1 cellular context compared by ENCODE assay signal in the genomic region with DNA sequence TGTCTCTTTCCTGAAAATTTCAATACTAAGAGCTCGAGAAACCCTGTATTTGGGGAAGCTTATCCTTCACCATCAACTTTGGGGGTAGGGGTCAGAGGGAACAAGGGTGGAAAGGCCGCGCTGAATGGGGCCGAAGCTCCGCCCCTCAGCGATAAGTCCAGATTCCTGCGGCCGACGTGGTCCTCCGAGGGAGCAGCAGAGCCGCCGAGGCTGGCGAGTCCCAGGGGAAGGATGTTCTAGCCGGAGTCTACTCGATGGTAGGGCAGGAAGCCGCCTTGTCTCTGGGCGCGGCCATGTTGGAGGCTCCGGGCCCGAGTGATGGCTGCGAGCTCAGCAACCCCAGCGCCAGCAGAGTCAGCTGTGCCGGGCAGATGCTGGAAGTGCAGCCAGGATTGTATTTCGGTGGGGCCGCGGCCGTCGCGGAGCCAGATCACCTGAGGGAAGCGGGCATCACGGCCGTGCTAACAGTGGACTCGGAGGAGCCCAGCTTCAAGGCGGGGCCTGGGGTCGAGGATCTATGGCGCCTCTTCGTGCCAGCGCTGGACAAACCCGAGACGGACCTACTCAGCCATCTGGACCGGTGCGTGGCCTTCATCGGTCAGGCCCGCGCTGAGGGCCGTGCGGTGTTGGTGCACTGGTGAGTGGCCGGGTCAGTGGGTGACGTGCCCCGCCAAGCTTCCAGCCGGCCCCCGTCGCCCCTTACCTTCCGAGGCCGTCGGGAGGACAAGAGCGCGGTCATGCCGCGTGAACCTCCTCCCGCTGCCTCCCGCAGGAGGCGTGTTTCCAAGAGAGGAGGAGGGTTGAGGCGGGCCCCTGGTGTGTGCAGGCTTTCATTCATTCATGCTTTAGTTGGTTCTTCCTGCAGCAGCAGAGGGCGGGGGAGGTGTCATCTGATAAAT.
TF ChIP-seq lines count a peak whose summit lies in the region.

A gene with protein sequence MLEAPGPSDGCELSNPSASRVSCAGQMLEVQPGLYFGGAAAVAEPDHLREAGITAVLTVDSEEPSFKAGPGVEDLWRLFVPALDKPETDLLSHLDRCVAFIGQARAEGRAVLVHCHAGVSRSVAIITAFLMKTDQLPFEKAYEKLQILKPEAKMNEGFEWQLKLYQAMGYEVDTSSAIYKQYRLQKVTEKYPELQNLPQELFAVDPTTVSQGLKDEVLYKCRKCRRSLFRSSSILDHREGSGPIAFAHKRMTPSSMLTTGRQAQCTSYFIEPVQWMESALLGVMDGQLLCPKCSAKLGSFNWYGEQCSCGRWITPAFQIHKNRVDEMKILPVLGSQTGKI (plus strand): TSS at position 278 of the 899 bp plus-strand sequence. CDS start 16 bp downstream, at position 294.

TF ChIP-seq in WTC11, 78 proteins besides CTCF, POLR2A, EP300 and RAD21 (continued from another document):
- TF ChIP-seq, protein P1, sequence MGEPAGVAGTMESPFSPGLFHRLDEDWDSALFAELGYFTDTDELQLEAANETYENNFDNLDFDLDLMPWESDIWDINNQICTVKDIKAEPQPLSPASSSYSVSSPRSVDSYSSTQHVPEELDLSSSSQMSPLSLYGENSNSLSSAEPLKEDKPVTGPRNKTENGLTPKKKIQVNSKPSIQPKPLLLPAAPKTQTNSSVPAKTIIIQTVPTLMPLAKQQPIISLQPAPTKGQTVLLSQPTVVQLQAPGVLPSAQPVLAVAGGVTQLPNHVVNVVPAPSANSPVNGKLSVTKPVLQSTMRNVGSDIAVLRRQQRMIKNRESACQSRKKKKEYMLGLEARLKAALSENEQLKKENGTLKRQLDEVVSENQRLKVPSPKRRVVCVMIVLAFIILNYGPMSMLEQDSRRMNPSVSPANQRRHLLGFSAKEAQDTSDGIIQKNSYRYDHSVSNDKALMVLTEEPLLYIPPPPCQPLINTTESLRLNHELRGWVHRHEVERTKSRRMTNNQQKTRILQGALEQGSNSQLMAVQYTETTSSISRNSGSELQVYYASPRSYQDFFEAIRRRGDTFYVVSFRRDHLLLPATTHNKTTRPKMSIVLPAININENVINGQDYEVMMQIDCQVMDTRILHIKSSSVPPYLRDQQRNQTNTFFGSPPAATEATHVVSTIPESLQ (CRISPR knock-in tag; IDR thresholded peaks at IDR 0.05): no peak
- TF ChIP-seq ZNF317 (CRISPR knock-in tag; IDR thresholded peaks at IDR 0.05; ENCODE audit: borderline replicate concordance, low read depth) (no peak), CREM (CRISPR knock-in tag; IDR thresholded peaks at IDR 0.05) (no peak), SP1 (CRISPR knock-in tag; conservative IDR thresholded peaks at IDR 0.05) (peak; percentile 64), HMGA2 (CRISPR knock-in tag; IDR thresholded peaks at IDR 0.05) (no peak), IRF2 (CRISPR knock-in tag; IDR thresholded peaks at IDR 0.05; ENCODE audit: borderline replicate concordance, low read depth) (0 out of 2 replicates have a peak, but pooled peaks have one; percentile 32), MXD4 (CRISPR knock-in tag; IDR thresholded peaks at IDR 0.05; ENCODE audit: borderline replicate concordance) (no peak), FOXJ3 (CRISPR knock-in tag; IDR thresholded peaks at IDR 0.05; ENCODE audit: borderline replicate concordance) (no peak), NR2C2 (CRISPR knock-in tag; IDR thresholded peaks at IDR 0.05) (0 out of 2 replicates have a peak, but pooled peaks have one; percentile 28), SMAD3 (CRISPR knock-in tag; IDR thresholded peaks at IDR 0.05; ENCODE audit: borderline replicate concordance) (peak; percentile 24; the same call in 1 of the 2 replicates), ZNF423 (CRISPR knock-in tag; IDR thresholded peaks at IDR 0.05) (no peak)
- TF ChIP-seq, protein P2, sequence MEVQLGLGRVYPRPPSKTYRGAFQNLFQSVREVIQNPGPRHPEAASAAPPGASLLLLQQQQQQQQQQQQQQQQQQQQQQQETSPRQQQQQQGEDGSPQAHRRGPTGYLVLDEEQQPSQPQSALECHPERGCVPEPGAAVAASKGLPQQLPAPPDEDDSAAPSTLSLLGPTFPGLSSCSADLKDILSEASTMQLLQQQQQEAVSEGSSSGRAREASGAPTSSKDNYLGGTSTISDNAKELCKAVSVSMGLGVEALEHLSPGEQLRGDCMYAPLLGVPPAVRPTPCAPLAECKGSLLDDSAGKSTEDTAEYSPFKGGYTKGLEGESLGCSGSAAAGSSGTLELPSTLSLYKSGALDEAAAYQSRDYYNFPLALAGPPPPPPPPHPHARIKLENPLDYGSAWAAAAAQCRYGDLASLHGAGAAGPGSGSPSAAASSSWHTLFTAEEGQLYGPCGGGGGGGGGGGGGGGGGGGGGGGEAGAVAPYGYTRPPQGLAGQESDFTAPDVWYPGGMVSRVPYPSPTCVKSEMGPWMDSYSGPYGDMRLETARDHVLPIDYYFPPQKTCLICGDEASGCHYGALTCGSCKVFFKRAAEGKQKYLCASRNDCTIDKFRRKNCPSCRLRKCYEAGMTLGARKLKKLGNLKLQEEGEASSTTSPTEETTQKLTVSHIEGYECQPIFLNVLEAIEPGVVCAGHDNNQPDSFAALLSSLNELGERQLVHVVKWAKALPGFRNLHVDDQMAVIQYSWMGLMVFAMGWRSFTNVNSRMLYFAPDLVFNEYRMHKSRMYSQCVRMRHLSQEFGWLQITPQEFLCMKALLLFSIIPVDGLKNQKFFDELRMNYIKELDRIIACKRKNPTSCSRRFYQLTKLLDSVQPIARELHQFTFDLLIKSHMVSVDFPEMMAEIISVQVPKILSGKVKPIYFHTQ (CRISPR knock-in tag; IDR thresholded peaks at IDR 0.05): no peak
- TF ChIP-seq, protein P3, sequence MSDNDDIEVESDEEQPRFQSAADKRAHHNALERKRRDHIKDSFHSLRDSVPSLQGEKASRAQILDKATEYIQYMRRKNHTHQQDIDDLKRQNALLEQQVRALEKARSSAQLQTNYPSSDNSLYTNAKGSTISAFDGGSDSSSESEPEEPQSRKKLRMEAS (CRISPR knock-in tag; IDR thresholded peaks at IDR 0.05): peak; percentile 87
- TF ChIP-seq, protein P4, sequence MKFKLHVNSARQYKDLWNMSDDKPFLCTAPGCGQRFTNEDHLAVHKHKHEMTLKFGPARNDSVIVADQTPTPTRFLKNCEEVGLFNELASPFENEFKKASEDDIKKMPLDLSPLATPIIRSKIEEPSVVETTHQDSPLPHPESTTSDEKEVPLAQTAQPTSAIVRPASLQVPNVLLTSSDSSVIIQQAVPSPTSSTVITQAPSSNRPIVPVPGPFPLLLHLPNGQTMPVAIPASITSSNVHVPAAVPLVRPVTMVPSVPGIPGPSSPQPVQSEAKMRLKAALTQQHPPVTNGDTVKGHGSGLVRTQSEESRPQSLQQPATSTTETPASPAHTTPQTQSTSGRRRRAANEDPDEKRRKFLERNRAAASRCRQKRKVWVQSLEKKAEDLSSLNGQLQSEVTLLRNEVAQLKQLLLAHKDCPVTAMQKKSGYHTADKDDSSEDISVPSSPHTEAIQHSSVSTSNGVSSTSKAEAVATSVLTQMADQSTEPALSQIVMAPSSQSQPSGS (CRISPR knock-in tag; IDR thresholded peaks at IDR 0.05; ENCODE audit: borderline replicate concordance, low read depth): no peak
- TF ChIP-seq, protein P5, sequence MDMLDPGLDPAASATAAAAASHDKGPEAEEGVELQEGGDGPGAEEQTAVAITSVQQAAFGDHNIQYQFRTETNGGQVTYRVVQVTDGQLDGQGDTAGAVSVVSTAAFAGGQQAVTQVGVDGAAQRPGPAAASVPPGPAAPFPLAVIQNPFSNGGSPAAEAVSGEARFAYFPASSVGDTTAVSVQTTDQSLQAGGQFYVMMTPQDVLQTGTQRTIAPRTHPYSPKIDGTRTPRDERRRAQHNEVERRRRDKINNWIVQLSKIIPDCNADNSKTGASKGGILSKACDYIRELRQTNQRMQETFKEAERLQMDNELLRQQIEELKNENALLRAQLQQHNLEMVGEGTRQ (CRISPR knock-in tag; IDR thresholded peaks at IDR 0.05): no peak
